ENCODE assay signal across 27 cellular contexts in the genomic region with DNA sequence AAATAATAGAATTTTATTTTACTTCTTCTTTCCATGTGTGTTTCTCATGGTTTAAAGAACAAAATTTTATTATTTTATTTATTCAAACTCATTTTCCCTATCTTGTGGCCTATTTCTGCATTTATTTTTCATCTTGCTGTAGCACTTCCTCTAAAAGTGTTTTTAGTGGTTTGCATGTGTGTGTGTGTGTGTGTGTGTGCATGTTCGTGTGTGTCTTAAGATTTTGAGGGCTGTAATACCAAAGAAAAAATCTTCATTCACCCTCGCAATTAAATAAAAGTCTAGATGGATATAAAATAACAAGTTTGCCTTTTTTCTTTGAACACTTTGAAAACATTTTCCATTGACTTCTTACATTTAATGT. TPM values are rescaled to one million over a fixed set of nuclear protein-coding genes. Genes with fewer than 3 reads are reported as not detected.
DNase-seq lines count a peak whose midpoint lies in the region; ATAC-seq, FAIRE-seq and TF ChIP-seq lines count a peak whose summit lies in the region.
"Had no signal": no experiment of that assay in that cellular context is flagged by ENCODE, and none has a peak within 500 bp of the region (broad histone marks: within the 10 kb centered on the region; RNA-seq: fewer than 3 reads in every experiment).

No MANE protein-coding gene starts in this region.

- TF ChIP-seq EP300 in GM12878 (IDR thresholded peaks at IDR 0.05; ENCODE audit: borderline replicate concordance in 1 of 2, control insufficient read depth in 1 of 2, low read depth in 2 of 2, low read length in 2 of 2): no peak

- no peak overlapping the region for H3K27ac ChIP-seq in GM12878 (ENCODE audit: control insufficient read depth, insufficient read depth)
- H3K27ac ChIP-seq in hepatocyte: no peak overlapping the region
- H3K27ac ChIP-seq: A549; BLaER1 treated with 17β-estradiol and CSF1 and Interleukin-3, amounts not matched to agents 10 nM and 100 nM; esophagus muscularis mucosa; KMS-11; SK-N-MC had no signal

- H3K4me2 ChIP-seq in GM12878 (ENCODE audit: control insufficient read depth, insufficient read depth) (no peak overlapping the region), hepatocyte (no peak overlapping the region)
- H3K4me2 ChIP-seq: A549 had no signal

- H3K9me2 ChIP-seq in hepatocyte (replicated peaks; ENCODE audit: insufficient read depth): no peaks in the 10 kb centered on the region

- H3K36me3 ChIP-seq in GM12878 (ENCODE audit: control insufficient read depth in 2 of 2, insufficient read depth in 2 of 2, low read length in 1 of 2): no peaks in the 10 kb centered on the region
- H3K36me3 ChIP-seq in hepatocyte (replicated peaks; ENCODE audit: insufficient read depth, low read depth): no peaks in the 10 kb centered on the region
- H3K36me3 ChIP-seq: esophagus muscularis mucosa had no signal

- peaks cover 18% of the 10 kb centered on the region for H3K9me3 Mint-ChIP-seq in stimulated activated naive CD8-positive, alpha-beta T cell treated with anti-CD3 and anti-CD28 coated beads, Interleukin-15, Interleukin-2, amounts not matched to agents 100 ng/mL and 50 ng/mL, for 24 hours
- peaks cover 18 to 19% of the 10 kb centered on the region in 2 donors for H3K9me3 Mint-ChIP-seq in stimulated activated naive B cell treated with anti-CD40 and anti-IgM and Interleukin-4, amounts not matched to agents 10 μg/mL and 1 μg/mL and 100 μg/mL, for 72 hours
- peaks cover 18% of the 10 kb centered on the region for H3K9me3 Mint-ChIP-seq in activated CD4-positive, alpha-beta T cell treated with anti-CD3 and anti-CD28 coated beads, Interleukin-2, amount 10 ng/mL, durations not matched to agents 7 days and 5 days

- no peak for TF ChIP-seq POLR2A in GM12878 (IDR thresholded peaks at IDR 0.05; ENCODE audit: low read depth, low read length)

- H3K27me3 ChIP-seq in GM12878 (replicated peaks in 1 of 2; ENCODE audit: control insufficient read depth in 2 of 2, insufficient read depth in 2 of 2, low read length in 1 of 2) (no peaks in the 10 kb centered on the region; a peak in 1 of 4 replicates), hepatocyte (no peaks in the 10 kb centered on the region)
- H3K27me3 ChIP-seq: BLaER1 treated with 17β-estradiol and CSF1 and Interleukin-3, amounts not matched to agents 10 nM and 100 nM; esophagus muscularis mucosa had no signal

- FAIRE-seq in GM12878 (lab: Jason Lieb, UNC): peak; percentile 7
- FAIRE-seq: A549 had no signal

- BruUV-seq in GM12878 (replicated peaks; lab: Mats Ljungman, UMichigan): no TSS peak

- H3K36me3 Mint-ChIP-seq in stimulated activated naive CD8-positive, alpha-beta T cell treated with anti-CD3 and anti-CD28 coated beads, Interleukin-15, Interleukin-2, amounts not matched to agents 100 ng/mL and 50 ng/mL, for 24 hours (ENCODE audit: low read depth): peaks cover 8% of the 10 kb centered on the region
- H3K36me3 Mint-ChIP-seq in stimulated activated naive B cell treated with anti-CD40 and anti-IgM and Interleukin-4, amounts not matched to agents 10 μg/mL and 1 μg/mL and 100 μg/mL, for 72 hours: peaks cover 25 to 34% of the 10 kb centered on the region in 2 donors
- peaks cover 3% of the 10 kb centered on the region for H3K36me3 Mint-ChIP-seq in activated CD4-positive, alpha-beta T cell treated with anti-CD3 and anti-CD28 coated beads, Interleukin-2, amount 10 ng/mL, durations not matched to agents 7 days and 5 days (ENCODE audit: low read depth)
- H3K36me3 Mint-ChIP-seq: mesothelial cell of epicardium had no signal

- no peak for TF ChIP-seq RAD21 in GM12878 (IDR thresholded peaks at IDR 0.05; ENCODE audit: insufficient read depth, low read depth, low read length)

- TF ChIP-seq CTCF in GM12878 (IDR thresholded peaks at IDR 0.05 in 2 of 3, conservative IDR thresholded peaks at IDR 0.05 in 1 of 3; ENCODE audit: control insufficient read depth in 2 of 3, extremely low read depth in 1 of 3, insufficient read depth in 1 of 3, low read depth in 3 of 3, low read length in 3 of 3) (no peak), hepatocyte (IDR thresholded peaks at IDR 0.05; ENCODE audit: poor library complexity) (no peak)

- H3K4me1 Mint-ChIP-seq in stimulated activated naive CD8-positive, alpha-beta T cell treated with anti-CD3 and anti-CD28 coated beads, Interleukin-15, Interleukin-2, amounts not matched to agents 100 ng/mL and 50 ng/mL, for 24 hours (ENCODE audit: low read depth): peaks cover 48% of the 10 kb centered on the region
- peaks cover 50 to 92% of the 10 kb centered on the region in 2 donors for H3K4me1 Mint-ChIP-seq in stimulated activated naive B cell treated with anti-CD40 and anti-IgM and Interleukin-4, amounts not matched to agents 10 μg/mL and 1 μg/mL and 100 μg/mL, for 72 hours
- no peaks in the 10 kb centered on the region for H3K4me1 Mint-ChIP-seq in activated CD4-positive, alpha-beta T cell treated with anti-CD3 and anti-CD28 coated beads, Interleukin-2, amount 10 ng/mL, durations not matched to agents 7 days and 5 days
- H3K4me1 Mint-ChIP-seq: mesothelial cell of epicardium had no signal

- H3K4me3 Mint-ChIP-seq in stimulated activated naive CD8-positive, alpha-beta T cell treated with anti-CD3 and anti-CD28 coated beads, Interleukin-15, Interleukin-2, amounts not matched to agents 100 ng/mL and 50 ng/mL, for 24 hours: no peak overlapping the region
- H3K4me3 Mint-ChIP-seq in stimulated activated naive B cell treated with anti-CD40 and anti-IgM and Interleukin-4, amounts not matched to agents 10 μg/mL and 1 μg/mL and 100 μg/mL, for 72 hours: peak overlapping the region; percentile 52 to 64
- no peak overlapping the region for H3K4me3 Mint-ChIP-seq in activated CD4-positive, alpha-beta T cell treated with anti-CD3 and anti-CD28 coated beads, Interleukin-2, amount 10 ng/mL, durations not matched to agents 7 days and 5 days
- H3K4me3 Mint-ChIP-seq: mesothelial cell of epicardium had no signal

- H3K79me2 ChIP-seq in GM12878 (ENCODE audit: control insufficient read depth, insufficient read depth, low read length) (no peaks in the 10 kb centered on the region), hepatocyte (no peaks in the 10 kb centered on the region)

- DNase-seq in stimulated activated naive CD8-positive, alpha-beta T cell treated with anti-CD3 and anti-CD28 coated beads, Interleukin-15, Interleukin-2, amounts not matched to agents 100 U/mL and 50 U/mL, for 24 hours: no peak
- DNase-seq in NOMO-1 treated with DMSO at 0.1 percent for 48 hours (lab: John Stamatoyannopoulos, UW; ENCODE audit: unreplicated experiment) (peak; percentile 61), GM12878 (ENCODE audit: low read depth, low spot score) (no peak), hepatocyte (ENCODE audit: low spot score) (no peak), NCI-H748 (lab: John Stamatoyannopoulos, UW; ENCODE audit: unreplicated experiment) (no peak)
- DNase-seq in stimulated activated naive B cell treated with anti-CD40 and anti-IgM and Interleukin-4, amounts not matched to agents 10 μg/mL and 1 μg/mL and 100 μg/mL, for 72 hours: peak; percentile 55
- DNase-seq in activated CD4-positive, alpha-beta T cell treated with anti-CD3 and anti-CD28 coated beads, Interleukin-2, amount 10 ng/mL, durations not matched to agents 7 days and 5 days: no peak
- DNase-seq: activated CD4-positive, CD25-positive, alpha-beta regulatory T cell treated with anti-CD3 and anti-CD28 coated beads, Interleukin-2, amount 50 U/mL, for 72 hours; activated effector memory CD4-positive, alpha-beta T cell treated with anti-CD3 and anti-CD28 coated beads, Interleukin-2, amount 50 U/mL, for 16 hours; aorta; DMS 273 treated with DMSO at 0.1 percent for 48 hours; effector CD4-positive, alpha-beta T cell; GF-D8; NCI-H1436 treated with DMSO at 0.1 percent for 48 hours; NCI-H774; T1000 had no signal

- H3K27ac Mint-ChIP-seq in stimulated activated naive CD8-positive, alpha-beta T cell treated with anti-CD3 and anti-CD28 coated beads, Interleukin-15, Interleukin-2, amounts not matched to agents 100 ng/mL and 50 ng/mL, for 24 hours: peak overlapping the region; percentile 43
- H3K27ac Mint-ChIP-seq in stimulated activated naive B cell treated with anti-CD40 and anti-IgM and Interleukin-4, amounts not matched to agents 10 μg/mL and 1 μg/mL and 100 μg/mL, for 72 hours: peak overlapping the region; percentile 98
- H3K27ac Mint-ChIP-seq in activated CD4-positive, alpha-beta T cell treated with anti-CD3 and anti-CD28 coated beads, Interleukin-2, amount 10 ng/mL, durations not matched to agents 7 days and 5 days: no peak overlapping the region
- H3K27ac Mint-ChIP-seq: mesothelial cell of epicardium had no signal

- H3K4me1 ChIP-seq in GM12878 (ENCODE audit: control insufficient read depth, insufficient read depth, low read length): 0 out of 2 replicates have a peak, but pooled peaks cover 2% of the 10 kb centered on the region
- H3K4me1 ChIP-seq in hepatocyte (ENCODE audit: insufficient read depth): no peaks in the 10 kb centered on the region
- H3K4me1 ChIP-seq: A549, esophagus muscularis mucosa had no signal

- in situ Hi-C loops in GM12878 (cut with MboI): no loop called here

- no peak for ATAC-seq in stimulated activated naive CD8-positive, alpha-beta T cell treated with anti-CD3 and anti-CD28 coated beads, Interleukin-15, Interleukin-2, amounts not matched to agents 100 U/mL and 50 U/mL, for 24 hours
- no peak for ATAC-seq in GM12878
- ATAC-seq in stimulated activated naive B cell treated with anti-CD40 and anti-IgM and Interleukin-4, amounts not matched to agents 10 μg/mL and 1 μg/mL and 100 μg/mL, for 72 hours (replicated peaks): peak; percentile 21 to 31
- ATAC-seq: A549, HCT116, left colon had no signal

- H3K9me3 ChIP-seq in GM12878 (replicated peaks; ENCODE audit: control insufficient read depth, insufficient read depth, low read length) (peaks cover 16% of the 10 kb centered on the region), hepatocyte (ENCODE audit: low read depth) (no peaks in the 10 kb centered on the region)

- H3K4me3 ChIP-seq in GM12878 (no peak overlapping the region), hepatocyte (no peak overlapping the region)
- H3K4me3 ChIP-seq: A549; BLaER1 treated with 17β-estradiol and CSF1 and Interleukin-3, amounts not matched to agents 10 nM and 100 nM; esophagus muscularis mucosa; SK-N-MC had no signal

- H3K27me3 Mint-ChIP-seq in stimulated activated naive CD8-positive, alpha-beta T cell treated with anti-CD3 and anti-CD28 coated beads, Interleukin-15, Interleukin-2, amounts not matched to agents 100 ng/mL and 50 ng/mL, for 24 hours: no peaks in the 10 kb centered on the region
- no peaks in the 10 kb centered on the region for H3K27me3 Mint-ChIP-seq in stimulated activated naive B cell treated with anti-CD40 and anti-IgM and Interleukin-4, amounts not matched to agents 10 μg/mL and 1 μg/mL and 100 μg/mL, for 72 hours
- no peaks in the 10 kb centered on the region for H3K27me3 Mint-ChIP-seq in activated CD4-positive, alpha-beta T cell treated with anti-CD3 and anti-CD28 coated beads, Interleukin-2, amount 10 ng/mL, durations not matched to agents 7 days and 5 days

- no peaks in the 10 kb centered on the region for H4K20me1 ChIP-seq in GM12878 (ENCODE audit: control insufficient read depth, insufficient read depth)
- no peaks in the 10 kb centered on the region for H4K20me1 ChIP-seq in hepatocyte (ENCODE audit: insufficient read depth, poor library complexity, severe bottlenecking)
- H4K20me1 ChIP-seq: BLaER1 treated with 17β-estradiol and CSF1 and Interleukin-3, amounts not matched to agents 10 nM and 100 nM had no signal

- POLR2A ChIA-PET in GM12878 (lab: Charles Lee): interaction anchor here (1.1 kb wide), 1 partner anchor 8 kb away, joined by 3 read pairs; no protein-coding TSS in a partner anchor
- POLR2A ChIA-PET in activated CD4-positive, alpha-beta T cell treated with anti-CD3 and anti-CD28 coated beads, Interleukin-2, amount 10 ng/mL, durations not matched to agents 7 days and 5 days (lab: Charles Lee): no interaction called here

- intact Hi-C loops in GM12878 (cut with micrococcal nuclease; ENCODE audit: unreplicated experiment): no loop called here

- H2AFZ ChIP-seq in GM12878 (ENCODE audit: control insufficient read depth, low read depth, low read length): no peak overlapping the region
- H2AFZ ChIP-seq in hepatocyte: no peak overlapping the region

- RAD21 ChIA-PET in GM12878 (lab: Charles Lee; ENCODE audit: unreplicated experiment): no interaction called here

- CTCF ChIA-PET in GM12878 (lab: Yijun Ruan, JAX): no interaction called here
- CTCF ChIA-PET in activated CD4-positive, alpha-beta T cell treated with anti-CD3 and anti-CD28 coated beads, Interleukin-2, amount 10 ng/mL, durations not matched to agents 7 days and 5 days (lab: Charles Lee): no interaction called here

- 20% methylated on average over 2 of the region's 2 CpGs for WGBS in GM12878 (ENCODE audit: insufficient coverage, insufficient replicate concordance, low lambda C conversion rate, missing lambda C conversion rate)
- 90% methylated on average over 2 of the region's 2 CpGs for WGBS in hepatocyte (ENCODE audit: low lambda C conversion rate, missing lambda C conversion rate)

- SMC1A ChIA-PET in GM12878 (lab: Charles Lee; ENCODE audit: uncharacterized antibody, unreplicated experiment): interaction anchor here (1.0 kb wide), 1 partner anchor 25 kb away, joined by 3 read pairs; no protein-coding TSS in a partner anchor

- H3K9ac ChIP-seq in GM12878 (ENCODE audit: control insufficient read depth, insufficient read depth, low read length): no peak overlapping the region
- H3K9ac ChIP-seq: BLaER1 treated with 17β-estradiol and CSF1 and Interleukin-3, amounts not matched to agents 10 nM and 100 nM; KMS-11 had no signal

RNA-seq across cellular contexts. Expression of gene FCRL3, which starts 24.6 kb away (rescaled TPM):
- 5.7 and 7.8 TPM in 2 replicates for total RNA-seq in GM12878 (2013; cell fraction: nucleolus; rRNA removed)
- total RNA-seq in GM12878 (2014; rRNA removed) (0.05 and 0.06 TPM in 2 replicates), GM12878 (2014; rRNA removed; fragmentation: Illumina TruSeq; extraction: Trizol) (0.04 and 0.05 TPM in 2 replicates), GM12878 (2021) (0.08 TPM in 1 of 2 replicates, not detected in the other), hepatocyte (not detected in 2 replicates)
- polyA plus RNA-seq in GM12878 (2011; ENCODE audit: low read depth): 0.09 TPM
- polyA plus RNA-seq in GM12878 (2011; rRNA removed) (2.3 and 2.8 TPM in 2 replicates), GM12878 (2014; fragmentation: Illumina TruSeq; extraction: Trizol) (0.07 and 0.11 TPM in 2 replicates), GM12878 (2014; fragmentation: Nextera tagmentation; extraction: Ambion mirVana) (not detected), GM12878 (2014; rRNA removed) (0.13 TPM in 2 replicates), GM12878 (2016; fragmentation: Nextera tagmentation; extraction: Ambion mirVana) (not detected), hepatocyte (not detected in 2 replicates)
- 1.1 and 1.2 TPM in 2 replicates for polyA plus RNA-seq in GM12878 (2011; cell fraction: cytosol; rRNA removed)
- polyA plus RNA-seq in GM12878 (2011; cell fraction: nucleus; rRNA removed): 7.6 and 11.4 TPM in 2 replicates
- polyA plus RNA-seq in GM12878 (2012): 0.05 and 0.06 TPM in 2 replicates
- polyA minus RNA-seq in GM12878 (2011; rRNA and poly(A)+ RNA removed): 2.5 and 3.6 TPM in 2 replicates
- 0.42 and 0.67 TPM in 2 replicates for polyA minus RNA-seq in GM12878 (2011; cell fraction: cytosol; rRNA and poly(A)+ RNA removed)
- polyA minus RNA-seq in GM12878 (2011; cell fraction: nucleus; rRNA and poly(A)+ RNA removed): 3.1 and 3.4 TPM in 2 replicates
- total RNA-seq in activated CD4-positive, alpha-beta T cell treated with anti-CD3 and anti-CD28 coated beads, Interleukin-2, amount 10 ng/mL, durations not matched to agents 7 days and 5 days: under 1 TPM; 0.10 to 0.20 TPM
- total RNA-seq: mesothelial cell of epicardium, pulmonary artery endothelial cell, temporal lobe had no signal

RNA-seq across cellular contexts. Expression of gene FCRL2, which starts 51.7 kb away (rescaled TPM):
- 2.9 and 3.2 TPM in 2 replicates for total RNA-seq in GM12878 (2013; cell fraction: nucleolus; rRNA removed)
- total RNA-seq in GM12878 (2014; rRNA removed) (0.22 and 0.51 TPM in 2 replicates), GM12878 (2014; rRNA removed; fragmentation: Illumina TruSeq; extraction: Trizol) (0.46 and 0.67 TPM in 2 replicates), GM12878 (2021) (0.21 and 0.36 TPM in 2 replicates), hepatocyte (0.13 TPM in 1 of 2 replicates, not detected in the other)
- 0.22 TPM for polyA plus RNA-seq in GM12878 (2011; ENCODE audit: low read depth)
- polyA plus RNA-seq in GM12878 (2011; rRNA removed) (7.3 and 8.1 TPM in 2 replicates), GM12878 (2014; fragmentation: Illumina TruSeq; extraction: Trizol) (0.48 and 0.59 TPM in 2 replicates), GM12878 (2014; fragmentation: Nextera tagmentation; extraction: Ambion mirVana) (under 1 TPM; 0.64 to 0.89 TPM), GM12878 (2014; rRNA removed) (0.63 and 0.86 TPM in 2 replicates), GM12878 (2016; fragmentation: Nextera tagmentation; extraction: Ambion mirVana) (under 1 TPM; 0.07 to 0.23 TPM), hepatocyte (not detected in 2 replicates)
- polyA plus RNA-seq in GM12878 (2011; cell fraction: cytosol; rRNA removed): 2.3 and 3.0 TPM in 2 replicates
- polyA plus RNA-seq in GM12878 (2011; cell fraction: nucleus; rRNA removed): 6.7 and 8.7 TPM in 2 replicates
- 0.14 and 0.31 TPM in 2 replicates for polyA plus RNA-seq in GM12878 (2012)
- 2.0 and 3.9 TPM in 2 replicates for polyA minus RNA-seq in GM12878 (2011; rRNA and poly(A)+ RNA removed)
- 1.6 and 2.3 TPM in 2 replicates for polyA minus RNA-seq in GM12878 (2011; cell fraction: cytosol; rRNA and poly(A)+ RNA removed)
- 2.8 and 6.0 TPM in 2 replicates for polyA minus RNA-seq in GM12878 (2011; cell fraction: nucleus; rRNA and poly(A)+ RNA removed)
- total RNA-seq in activated CD4-positive, alpha-beta T cell treated with anti-CD3 and anti-CD28 coated beads, Interleukin-2, amount 10 ng/mL, durations not matched to agents 7 days and 5 days: not detected
- total RNA-seq: mesothelial cell of epicardium, pulmonary artery endothelial cell had no signal
- polyA plus RNA-seq: A549, aorta had no signal

Comparison
In these comparisons a context has a peak if more than half of its experiments do, and no peak if none do; other contexts are left out.
1. H3K4me3 Mint-ChIP-seq: peak in stimulated activated naive B cell treated with anti-CD40 and anti-IgM and Interleukin-4, amounts not matched to agents 10 μg/mL and 1 μg/mL and 100 μg/mL, for 72 hours (2 of 2); none in stimulated activated naive CD8-positive, alpha-beta T cell treated with anti-CD3 and anti-CD28 coated beads, Interleukin-15, Interleukin-2, amounts not matched to agents 100 ng/mL and 50 ng/mL, for 24 hours (single experiment) and activated CD4-positive, alpha-beta T cell treated with anti-CD3 and anti-CD28 coated beads, Interleukin-2, amount 10 ng/mL, durations not matched to agents 7 days and 5 days (single experiment).
2. ATAC-seq: peak in stimulated activated naive B cell treated with anti-CD40 and anti-IgM and Interleukin-4, amounts not matched to agents 10 μg/mL and 1 μg/mL and 100 μg/mL, for 72 hours (2 of 2); none in stimulated activated naive CD8-positive, alpha-beta T cell treated with anti-CD3 and anti-CD28 coated beads, Interleukin-15, Interleukin-2, amounts not matched to agents 100 U/mL and 50 U/mL, for 24 hours (single experiment) and GM12878 (single experiment).
3. DNase-seq: peak in NOMO-1 treated with DMSO at 0.1 percent for 48 hours (single experiment) and stimulated activated naive B cell treated with anti-CD40 and anti-IgM and Interleukin-4, amounts not matched to agents 10 μg/mL and 1 μg/mL and 100 μg/mL, for 72 hours (single experiment); none in stimulated activated naive CD8-positive, alpha-beta T cell treated with anti-CD3 and anti-CD28 coated beads, Interleukin-15, Interleukin-2, amounts not matched to agents 100 U/mL and 50 U/mL, for 24 hours (single experiment), GM12878 (single experiment), activated CD4-positive, alpha-beta T cell treated with anti-CD3 and anti-CD28 coated beads, Interleukin-2, amount 10 ng/mL, durations not matched to agents 7 days and 5 days (single experiment), hepatocyte (single experiment) and NCI-H748 (single experiment).